Comparison of ENCODE assay signal across 1 cellular context in genomic region chrX:74383611-74384010, GRCh38.
TF ChIP-seq lines count a peak whose summit lies in the region.

No MANE protein-coding gene starts in this region.

TF ChIP-seq in K562, 482 proteins besides CTCF, POLR2A, EP300 and RAD21 (continued from another document):
- TF ChIP-seq, protein P1, sequence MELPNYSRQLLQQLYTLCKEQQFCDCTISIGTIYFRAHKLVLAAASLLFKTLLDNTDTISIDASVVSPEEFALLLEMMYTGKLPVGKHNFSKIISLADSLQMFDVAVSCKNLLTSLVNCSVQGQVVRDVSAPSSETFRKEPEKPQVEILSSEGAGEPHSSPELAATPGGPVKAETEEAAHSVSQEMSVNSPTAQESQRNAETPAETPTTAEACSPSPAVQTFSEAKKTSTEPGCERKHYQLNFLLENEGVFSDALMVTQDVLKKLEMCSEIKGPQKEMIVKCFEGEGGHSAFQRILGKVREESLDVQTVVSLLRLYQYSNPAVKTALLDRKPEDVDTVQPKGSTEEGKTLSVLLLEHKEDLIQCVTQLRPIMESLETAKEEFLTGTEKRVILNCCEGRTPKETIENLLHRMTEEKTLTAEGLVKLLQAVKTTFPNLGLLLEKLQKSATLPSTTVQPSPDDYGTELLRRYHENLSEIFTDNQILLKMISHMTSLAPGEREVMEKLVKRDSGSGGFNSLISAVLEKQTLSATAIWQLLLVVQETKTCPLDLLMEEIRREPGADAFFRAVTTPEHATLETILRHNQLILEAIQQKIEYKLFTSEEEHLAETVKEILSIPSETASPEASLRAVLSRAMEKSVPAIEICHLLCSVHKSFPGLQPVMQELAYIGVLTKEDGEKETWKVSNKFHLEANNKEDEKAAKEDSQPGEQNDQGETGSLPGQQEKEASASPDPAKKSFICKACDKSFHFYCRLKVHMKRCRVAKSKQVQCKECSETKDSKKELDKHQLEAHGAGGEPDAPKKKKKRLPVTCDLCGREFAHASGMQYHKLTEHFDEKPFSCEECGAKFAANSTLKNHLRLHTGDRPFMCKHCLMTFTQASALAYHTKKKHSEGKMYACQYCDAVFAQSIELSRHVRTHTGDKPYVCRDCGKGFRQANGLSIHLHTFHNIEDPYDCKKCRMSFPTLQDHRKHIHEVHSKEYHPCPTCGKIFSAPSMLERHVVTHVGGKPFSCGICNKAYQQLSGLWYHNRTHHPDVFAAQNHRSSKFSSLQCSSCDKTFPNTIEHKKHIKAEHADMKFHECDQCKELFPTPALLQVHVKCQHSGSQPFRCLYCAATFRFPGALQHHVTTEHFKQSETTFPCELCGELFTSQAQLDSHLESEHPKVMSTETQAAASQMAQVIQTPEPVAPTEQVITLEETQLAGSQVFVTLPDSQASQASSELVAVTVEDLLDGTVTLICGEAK (IDR thresholded peaks at IDR 0.05), result no peak
- TF ChIP-seq, protein P1 (CRISPR knock-in tag; IDR thresholded peaks at IDR 0.05), result no peak
- TF ChIP-seq RBM39 (optimal IDR thresholded peaks at IDR 0.05; ENCODE audit: low read depth, low read length) (no peak), XRCC3 (IDR thresholded peaks at IDR 0.05) (no peak), HLTF (IDR thresholded peaks at IDR 0.05) (no peak)
- TF ChIP-seq, protein P2, sequence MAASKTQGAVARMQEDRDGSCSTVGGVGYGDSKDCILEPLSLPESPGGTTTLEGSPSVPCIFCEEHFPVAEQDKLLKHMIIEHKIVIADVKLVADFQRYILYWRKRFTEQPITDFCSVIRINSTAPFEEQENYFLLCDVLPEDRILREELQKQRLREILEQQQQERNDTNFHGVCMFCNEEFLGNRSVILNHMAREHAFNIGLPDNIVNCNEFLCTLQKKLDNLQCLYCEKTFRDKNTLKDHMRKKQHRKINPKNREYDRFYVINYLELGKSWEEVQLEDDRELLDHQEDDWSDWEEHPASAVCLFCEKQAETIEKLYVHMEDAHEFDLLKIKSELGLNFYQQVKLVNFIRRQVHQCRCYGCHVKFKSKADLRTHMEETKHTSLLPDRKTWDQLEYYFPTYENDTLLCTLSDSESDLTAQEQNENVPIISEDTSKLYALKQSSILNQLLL (CRISPR knock-in tag; IDR thresholded peaks at IDR 0.05; ENCODE audit: borderline replicate concordance), result no peak
- TF ChIP-seq, protein P3, sequence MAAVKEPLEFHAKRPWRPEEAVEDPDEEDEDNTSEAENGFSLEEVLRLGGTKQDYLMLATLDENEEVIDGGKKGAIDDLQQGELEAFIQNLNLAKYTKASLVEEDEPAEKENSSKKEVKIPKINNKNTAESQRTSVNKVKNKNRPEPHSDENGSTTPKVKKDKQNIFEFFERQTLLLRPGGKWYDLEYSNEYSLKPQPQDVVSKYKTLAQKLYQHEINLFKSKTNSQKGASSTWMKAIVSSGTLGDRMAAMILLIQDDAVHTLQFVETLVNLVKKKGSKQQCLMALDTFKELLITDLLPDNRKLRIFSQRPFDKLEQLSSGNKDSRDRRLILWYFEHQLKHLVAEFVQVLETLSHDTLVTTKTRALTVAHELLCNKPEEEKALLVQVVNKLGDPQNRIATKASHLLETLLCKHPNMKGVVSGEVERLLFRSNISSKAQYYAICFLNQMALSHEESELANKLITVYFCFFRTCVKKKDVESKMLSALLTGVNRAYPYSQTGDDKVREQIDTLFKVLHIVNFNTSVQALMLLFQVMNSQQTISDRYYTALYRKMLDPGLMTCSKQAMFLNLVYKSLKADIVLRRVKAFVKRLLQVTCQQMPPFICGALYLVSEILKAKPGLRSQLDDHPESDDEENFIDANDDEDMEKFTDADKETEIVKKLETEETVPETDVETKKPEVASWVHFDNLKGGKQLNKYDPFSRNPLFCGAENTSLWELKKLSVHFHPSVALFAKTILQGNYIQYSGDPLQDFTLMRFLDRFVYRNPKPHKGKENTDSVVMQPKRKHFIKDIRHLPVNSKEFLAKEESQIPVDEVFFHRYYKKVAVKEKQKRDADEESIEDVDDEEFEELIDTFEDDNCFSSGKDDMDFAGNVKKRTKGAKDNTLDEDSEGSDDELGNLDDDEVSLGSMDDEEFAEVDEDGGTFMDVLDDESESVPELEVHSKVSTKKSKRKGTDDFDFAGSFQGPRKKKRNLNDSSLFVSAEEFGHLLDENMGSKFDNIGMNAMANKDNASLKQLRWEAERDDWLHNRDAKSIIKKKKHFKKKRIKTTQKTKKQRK (IDR thresholded peaks at IDR 0.05; ENCODE audit: borderline replicate concordance, low read depth, low read length), result no peak
